19 cellular contexts compared by ENCODE assay signal in genomic region chr5:53965459-53965858, GRCh38.
"Had no signal": no experiment of that assay in that cellular context is flagged by ENCODE, and none has a peak within 500 bp of the region (broad histone marks: within the 10 kb centered on the region; RNA-seq: fewer than 3 reads in every experiment).

No MANE protein-coding gene starts in this region.

- H3K27ac Mint-ChIP-seq: activated naive CD4-positive, alpha-beta T cell treated with anti-CD3 and anti-CD28 coated beads, Interleukin-2, amount 10 ng/mL, durations not matched to agents 7 days and 5 days; activated naive CD8-positive, alpha-beta T cell treated with anti-CD3 and anti-CD28 coated beads, Interleukin-2, amount 50 U/mL, for 24 hours; memory B cell; progenitor cell of endocrine pancreas; T-cell had no signal

- DNase-seq: activated CD8-positive, alpha-beta memory T cell treated with anti-CD3 and anti-CD28 coated beads for 24 hours; activated CD8-positive, alpha-beta memory T cell treated with anti-CD3 and anti-CD28 coated beads, Interleukin-2, amount 50 U/mL, for 48 hours; activated effector memory CD4-positive, alpha-beta T cell treated with Interleukin-2 at 50 U/mL for 16 hours; activated naive CD4-positive, alpha-beta T cell treated with anti-CD3 and anti-CD28 coated beads, Interleukin-2, amount 10 ng/mL, durations not matched to agents 7 days and 5 days; activated naive CD8-positive, alpha-beta T cell treated with anti-CD3 and anti-CD28 coated beads, Interleukin-2, amount 50 U/mL, for 24 hours; activated T-cell treated with anti-CD3 and anti-CD28 coated beads, Interleukin-2, amount 50 U/mL, for 48 hours; heart right ventricle; kidney glomerular epithelial cell; mucosa of descending colon; naive B cell; stimulated activated naive CD8-positive, alpha-beta T cell treated with anti-CD3 and anti-CD28 coated beads, Interleukin-15, Interleukin-2, amounts not matched to agents 100 U/mL and 50 U/mL, for 24 hours; T-cell; T1000; uterus had no signal

- ATAC-seq: activated CD4-positive, CD25-positive, alpha-beta regulatory T cell treated with anti-CD3 and anti-CD28 coated beads, Interleukin-2, amount 50 U/mL, for 24 hours; activated naive CD8-positive, alpha-beta T cell treated with anti-CD3 and anti-CD28 coated beads, Interleukin-2, amount 50 U/mL, for 24 hours; gastroesophageal sphincter; heart right ventricle; mucosa of descending colon; stimulated activated naive CD8-positive, alpha-beta T cell treated with anti-CD3 and anti-CD28 coated beads, Interleukin-15, Interleukin-2, amounts not matched to agents 100 U/mL and 50 U/mL, for 24 hours; T-cell had no signal

- H3K4me1 Mint-ChIP-seq: activated naive CD4-positive, alpha-beta T cell treated with anti-CD3 and anti-CD28 coated beads, Interleukin-2, amount 10 ng/mL, durations not matched to agents 7 days and 5 days; activated naive CD8-positive, alpha-beta T cell treated with anti-CD3 and anti-CD28 coated beads, Interleukin-2, amount 50 U/mL, for 24 hours; memory B cell; naive B cell; neural crest cell; T-cell had no signal

- H3K36me3 Mint-ChIP-seq: activated naive CD4-positive, alpha-beta T cell treated with anti-CD3 and anti-CD28 coated beads, Interleukin-2, amount 10 ng/mL, durations not matched to agents 7 days and 5 days had no signal

- H3K9me3 Mint-ChIP-seq: activated naive CD4-positive, alpha-beta T cell treated with anti-CD3 and anti-CD28 coated beads, Interleukin-2, amount 10 ng/mL, durations not matched to agents 7 days and 5 days; memory B cell; naive B cell; neural crest cell; T-cell had no signal

- H3K27me3 Mint-ChIP-seq: activated naive CD4-positive, alpha-beta T cell treated with anti-CD3 and anti-CD28 coated beads, Interleukin-2, amount 10 ng/mL, durations not matched to agents 7 days and 5 days; activated naive CD8-positive, alpha-beta T cell treated with anti-CD3 and anti-CD28 coated beads, Interleukin-2, amount 50 U/mL, for 24 hours; memory B cell; naive B cell; progenitor cell of endocrine pancreas; T-cell had no signal

- H3K4me3 Mint-ChIP-seq: activated naive CD4-positive, alpha-beta T cell treated with anti-CD3 and anti-CD28 coated beads, Interleukin-2, amount 10 ng/mL, durations not matched to agents 7 days and 5 days; activated naive CD8-positive, alpha-beta T cell treated with anti-CD3 and anti-CD28 coated beads, Interleukin-2, amount 50 U/mL, for 24 hours; memory B cell; naive B cell; neural crest cell; T-cell had no signal
